In the genomic region with DNA sequence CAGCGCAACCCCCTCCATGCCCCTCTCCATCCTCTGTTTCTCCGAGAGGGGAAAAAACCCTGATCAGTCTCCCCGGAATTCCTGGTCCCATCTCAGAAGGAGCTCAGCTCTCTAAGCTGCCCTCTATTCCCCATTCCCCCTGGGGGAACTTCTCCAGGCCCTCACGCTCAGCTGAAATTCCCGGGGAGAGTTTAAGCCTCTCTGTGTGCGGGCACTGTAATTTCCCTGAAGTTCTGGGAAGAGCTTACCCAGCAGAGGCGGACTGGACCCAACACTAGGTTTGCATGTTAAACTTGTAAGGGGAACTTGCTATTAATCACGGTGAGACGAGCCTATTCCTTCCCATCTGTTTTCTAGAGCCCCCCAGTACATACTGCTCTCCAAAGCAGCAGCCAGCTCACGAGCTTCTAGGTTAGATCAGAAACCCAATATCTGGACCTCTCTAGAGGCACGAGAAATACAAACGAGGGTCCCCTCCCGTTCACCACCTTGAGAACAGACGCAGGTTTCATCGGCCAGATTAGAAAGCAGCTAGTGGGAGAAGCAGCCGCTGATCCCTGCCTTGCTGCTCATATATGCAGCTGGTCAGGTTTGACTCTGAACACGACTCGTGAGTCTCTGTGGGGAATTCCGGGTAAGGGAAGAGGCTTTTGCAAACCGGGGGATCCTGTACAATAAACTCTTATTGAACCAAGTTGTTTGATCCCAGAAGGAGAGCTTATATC, we compare ENCODE assay signal across 17 cellular contexts. TPM values are rescaled to one million over a fixed set of nuclear protein-coding genes. Genes with fewer than 3 reads are reported as not detected.
DNase-seq lines count a peak whose midpoint lies in the region; ATAC-seq and TF ChIP-seq lines count a peak whose summit lies in the region.
"Had no signal": no experiment of that assay in that cellular context is flagged by ENCODE, and none has a peak within 500 bp of the region (broad histone marks: within the 10 kb centered on the region; RNA-seq: fewer than 3 reads in every experiment).

No MANE protein-coding gene starts in this region.

- TF ChIP-seq CTCF in fibroblast of mammary gland (conservative IDR thresholded peaks at IDR 0.05; ENCODE audit: control insufficient read depth, insufficient read depth, low read depth, low read length), result no peak
- TF ChIP-seq CTCF in neural crest cell (conservative IDR thresholded peaks at IDR 0.05), result no peak
- no peak for TF ChIP-seq CTCF in GM10248 (IDR thresholded peaks at IDR 0.05; ENCODE audit: control extremely low read depth, extremely low read depth, low read depth, missing control alignments)

- CTCF ChIA-PET in GM10248 (lab: Yijun Ruan, JAX), result interaction anchor here (0.8 to 1.1 kb wide), 3 partner anchors 9 to 16 kb away, joined by 3 to 4 read pairs (median 3); no protein-coding TSS in a partner anchor

- DNase-seq in D341Med (ENCODE audit: low spot score) (peak; percentile 31), NCI-H82 treated with DMSO at 0.1 percent for 48 hours (lab: John Stamatoyannopoulos, UW; ENCODE audit: unreplicated experiment) (peak; percentile 21), fibroblast of mammary gland (ENCODE audit: low read depth) (no peak), neural crest cell (ENCODE audit: low read depth, low spot score) (no peak), LoVo (ENCODE audit: low spot score) (no peak), AML-193 (lab: John Stamatoyannopoulos, UW) (no peak), GM10248 (ENCODE audit: extremely low spot score) (no peak)
- DNase-seq: CD4-positive, CD25-positive, alpha-beta regulatory T cell; central memory CD4-positive, alpha-beta T cell; foreskin melanocyte; NCI-H1092; NCI-H526 treated with DMSO at 0.1 percent for 48 hours; SJCRH30; stimulated activated naive CD8-positive, alpha-beta T cell treated with anti-CD3 and anti-CD28 coated beads, Interleukin-15, Interleukin-2, amounts not matched to agents 100 U/mL and 50 U/mL, for 24 hours had no signal

- H3K4me3 ChIP-seq in fibroblast of mammary gland (ENCODE audit: control insufficient read depth, low read depth, low read length), result peak overlapping the region; percentile 46
- H3K4me3 ChIP-seq: SJCRH30 had no signal

- H3K4me1 Mint-ChIP-seq in neural crest cell, result peaks cover 10% of the 10 kb centered on the region

- no peaks in the 10 kb centered on the region for H3K36me3 Mint-ChIP-seq in neural crest cell (ENCODE audit: low read depth)
- H3K36me3 Mint-ChIP-seq: CD4-positive, CD25-positive, alpha-beta regulatory T cell had no signal

- ATAC-seq in HG02884 (IDR thresholded peaks at IDR 0.05; ENCODE audit: unreplicated experiment), result no peak
- ATAC-seq: activated T-helper 17 cell treated with anti-CD3 and anti-CD28 coated beads, Interleukin-2, amount 50 U/mL, for 72 hours; stimulated activated naive CD8-positive, alpha-beta T cell treated with anti-CD3 and anti-CD28 coated beads, Interleukin-15, Interleukin-2, amounts not matched to agents 100 U/mL and 50 U/mL, for 24 hours had no signal

- H3K27ac Mint-ChIP-seq in neural crest cell (ENCODE audit: unreplicated experiment), result no peak overlapping the region
- H3K27ac Mint-ChIP-seq: activated T-helper 17 cell treated with anti-CD3 and anti-CD28 coated beads, Interleukin-2, amount 50 U/mL, for 72 hours; CD4-positive, CD25-positive, alpha-beta regulatory T cell had no signal

- H3K9me3 Mint-ChIP-seq in neural crest cell, result no peaks in the 10 kb centered on the region
- H3K9me3 Mint-ChIP-seq: activated T-helper 17 cell treated with anti-CD3 and anti-CD28 coated beads, Interleukin-2, amount 50 U/mL, for 72 hours had no signal

- peaks cover 70% of the 10 kb centered on the region for H3K27me3 Mint-ChIP-seq in neural crest cell (ENCODE audit: low read depth)

- H3K4me3 Mint-ChIP-seq in neural crest cell, result peak overlapping the region; percentile 82
- H3K4me3 Mint-ChIP-seq: activated T-helper 17 cell treated with anti-CD3 and anti-CD28 coated beads, Interleukin-2, amount 50 U/mL, for 72 hours had no signal

- POLR2A ChIA-PET in GM10248 (lab: Yijun Ruan, JAX), result no interaction called here

RNA-seq across cellular contexts. Expression of gene VAT1L, which starts 1.4 kb away (rescaled TPM):
- 4.8 and 5.2 TPM in 2 replicates for total RNA-seq in neural crest cell
- total RNA-seq: activated T-helper 17 cell treated with anti-CD3 and anti-CD28 coated beads, Interleukin-2, amount 50 U/mL, for 72 hours; CD4-positive, CD25-positive, alpha-beta regulatory T cell; HT-29; SJCRH30 had no signal

Comparison
In these comparisons a context has a peak if more than half of its experiments do, and no peak if none do; other contexts are left out.
1. DNase-seq: peak in D341Med (single experiment) and NCI-H82 treated with DMSO at 0.1 percent for 48 hours (single experiment); none in fibroblast of mammary gland (single experiment), neural crest cell (single experiment), LoVo (single experiment), AML-193 (0 of 2) and GM10248 (single experiment).